In genomic region chr6:156776470-156776840, GRCh38 we compare ENCODE assay signal across 8 cellular contexts. TPM values are rescaled to one million over a fixed set of nuclear protein-coding genes. Genes with fewer than 3 reads are reported as not detected.
DNase-seq lines count a peak whose midpoint lies in the region; TF ChIP-seq lines count a peak whose summit lies in the region.

No MANE protein-coding gene starts in this region.

- peaks cover 10% of the 10 kb centered on the region for H4K20me1 ChIP-seq in hepatocyte (ENCODE audit: insufficient read depth, poor library complexity, severe bottlenecking)

- DNase-seq in DMS79 treated with DMSO at 0.1 percent for 48 hours (lab: John Stamatoyannopoulos, UW): peak; percentile 78
- DNase-seq in DMS79 (lab: John Stamatoyannopoulos, UW): no peak
- DNase-seq in NB4 (ENCODE audit: low read depth): peak; percentile 67
- peak; percentile 13 for DNase-seq in activated T-helper 2 cell treated with anti-CD3 and anti-CD28 coated beads, Interferon-gamma antibody, Interleukin-2, Interleukin-4, amounts not matched to agents 10 μg/mL and 5 μg/mL and 100 μg/mL, durations not matched to agents 14 hours and 24 hours and 36 hours (ENCODE audit: low spot score)
- peak; percentile 37 for DNase-seq in hepatocyte (ENCODE audit: low spot score)
- no peak for DNase-seq in activated gamma-delta T cell treated with Interleukin-2 at 50 U/mL for 16 hours
- no peak for DNase-seq in CD1c-positive myeloid dendritic cell (ENCODE audit: extremely low spot score)

- H3K4me2 ChIP-seq in hepatocyte: peak overlapping the region; percentile 89

- H3K27me3 Mint-ChIP-seq in activated T-helper 2 cell treated with anti-CD3 and anti-CD28 coated beads, Interferon-gamma antibody, Interleukin-2, Interleukin-4, amounts not matched to agents 10 μg/mL and 5 μg/mL and 100 μg/mL, durations not matched to agents 14 hours and 24 hours and 36 hours (ENCODE audit: low read depth): no peaks in the 10 kb centered on the region

- H2AFZ ChIP-seq in hepatocyte: peak overlapping the region; percentile 64

- H3K9me2 ChIP-seq in hepatocyte (replicated peaks; ENCODE audit: insufficient read depth): no peaks in the 10 kb centered on the region

- H3K9ac ChIP-seq in skeletal muscle tissue (ENCODE audit: low read depth in 1 of 3, low read length in 3 of 3): peak overlapping the region; percentile 74 to 96 (median 92)

- no peaks in the 10 kb centered on the region for H3K9me3 ChIP-seq in hepatocyte (ENCODE audit: low read depth)
- no peaks in the 10 kb centered on the region for H3K9me3 ChIP-seq in skeletal muscle tissue (ENCODE audit: control insufficient read depth in 3 of 3, low read length in 3 of 3)

- TF ChIP-seq CTCF in NB4 (IDR thresholded peaks at IDR 0.05; ENCODE audit: low read depth, low read length) (no peak), hepatocyte (IDR thresholded peaks at IDR 0.05; ENCODE audit: poor library complexity) (peak; percentile 10)

- H3K4me3 ChIP-seq in NB4 (ENCODE audit: low read depth, low read length) (peak overlapping the region; percentile 90), hepatocyte (peak overlapping the region; percentile 49), skeletal muscle tissue (ENCODE audit: low read length in 3 of 3) (peak overlapping the region; percentile 80 to 87 (median 82))

- peaks cover 24% of the 10 kb centered on the region for H3K4me1 ChIP-seq in hepatocyte (ENCODE audit: insufficient read depth)
- peaks cover 14 to 17% (median 15%) of the 10 kb centered on the region in 3 donors for H3K4me1 ChIP-seq in skeletal muscle tissue (ENCODE audit: control insufficient read depth in 3 of 3, insufficient read depth in 3 of 3, low read length in 3 of 3)

- peak overlapping the region; percentile 85 for H3K4me3 Mint-ChIP-seq in activated T-helper 2 cell treated with anti-CD3 and anti-CD28 coated beads, Interferon-gamma antibody, Interleukin-2, Interleukin-4, amounts not matched to agents 10 μg/mL and 5 μg/mL and 100 μg/mL, durations not matched to agents 14 hours and 24 hours and 36 hours (ENCODE audit: low read depth)

- no peaks in the 10 kb centered on the region for H3K27me3 ChIP-seq in hepatocyte
- no peaks in the 10 kb centered on the region for H3K27me3 ChIP-seq in skeletal muscle tissue (ENCODE audit: control insufficient read depth in 3 of 3, insufficient read depth in 3 of 3, low read length in 3 of 3)

- H3K27ac Mint-ChIP-seq in activated T-helper 2 cell treated with anti-CD3 and anti-CD28 coated beads, Interferon-gamma antibody, Interleukin-2, Interleukin-4, amounts not matched to agents 10 μg/mL and 5 μg/mL and 100 μg/mL, durations not matched to agents 14 hours and 24 hours and 36 hours: peak overlapping the region; percentile 91

- no peaks in the 10 kb centered on the region for H3K36me3 Mint-ChIP-seq in activated T-helper 2 cell treated with anti-CD3 and anti-CD28 coated beads, Interferon-gamma antibody, Interleukin-2, Interleukin-4, amounts not matched to agents 10 μg/mL and 5 μg/mL and 100 μg/mL, durations not matched to agents 14 hours and 24 hours and 36 hours (ENCODE audit: low read depth)

- H3K4me1 Mint-ChIP-seq in activated T-helper 2 cell treated with anti-CD3 and anti-CD28 coated beads, Interferon-gamma antibody, Interleukin-2, Interleukin-4, amounts not matched to agents 10 μg/mL and 5 μg/mL and 100 μg/mL, durations not matched to agents 14 hours and 24 hours and 36 hours (ENCODE audit: low read depth): peaks cover 31% of the 10 kb centered on the region

- H3K27ac ChIP-seq in hepatocyte: peak overlapping the region; percentile 99
- H3K27ac ChIP-seq in skeletal muscle tissue (ENCODE audit: low read depth, low read length): peak overlapping the region; percentile 83

- no peak for TF ChIP-seq POLR2A in NB4 (IDR thresholded peaks at IDR 0.05; ENCODE audit: extremely low read depth, insufficient read length)

- intact Hi-C loops in activated T-helper 2 cell treated with anti-CD3 and anti-CD28 coated beads, Interferon-gamma antibody, Interleukin-2, Interleukin-4, amounts not matched to agents 10 μg/mL and 5 μg/mL and 100 μg/mL, durations not matched to agents 14 hours and 24 hours and 36 hours (cut with micrococcal nuclease): loop anchor here (2.0 to 10.0 kb wide), 3 partner anchors 212 to 1462 kb away; partner anchors contain the start of gene TFB1M

- peaks cover 44% of the 10 kb centered on the region for H3K79me2 ChIP-seq in hepatocyte

- WGBS in hepatocyte (ENCODE audit: low lambda C conversion rate, missing lambda C conversion rate): 21% methylated on average over 8 of the region's 8 CpGs

- no peaks in the 10 kb centered on the region for H3K9me3 Mint-ChIP-seq in activated T-helper 2 cell treated with anti-CD3 and anti-CD28 coated beads, Interferon-gamma antibody, Interleukin-2, Interleukin-4, amounts not matched to agents 10 μg/mL and 5 μg/mL and 100 μg/mL, durations not matched to agents 14 hours and 24 hours and 36 hours

- H3K36me3 ChIP-seq in hepatocyte (replicated peaks; ENCODE audit: insufficient read depth, low read depth) (no peaks in the 10 kb centered on the region), skeletal muscle tissue (ENCODE audit: control insufficient read depth in 3 of 3, insufficient read depth in 3 of 3, low read length in 3 of 3) (no peaks in the 10 kb centered on the region)

RNA-seq across cellular contexts. Expression of gene ARID1B, which starts 0.7 kb away (rescaled TPM):
- 65.6 and 66.3 TPM in 2 replicates for total RNA-seq in activated T-helper 2 cell treated with anti-CD3 and anti-CD28 coated beads, Interferon-gamma antibody, Interleukin-2, Interleukin-4, amounts not matched to agents 10 μg/mL and 5 μg/mL and 100 μg/mL, durations not matched to agents 14 hours and 24 hours and 36 hours
- 60.2 and 67.0 TPM in 2 replicates for total RNA-seq in hepatocyte
- polyA plus RNA-seq in hepatocyte: 32.9 and 47.5 TPM in 2 replicates
- 73.6 TPM for total RNA-seq in skeletal muscle tissue

Comparison
In these comparisons a context has a peak if more than half of its experiments do, and no peak if none do; other contexts are left out.
1. DNase-seq: peak in DMS79 treated with DMSO at 0.1 percent for 48 hours (single experiment), NB4 (single experiment), activated T-helper 2 cell treated with anti-CD3 and anti-CD28 coated beads, Interferon-gamma antibody, Interleukin-2, Interleukin-4, amounts not matched to agents 10 μg/mL and 5 μg/mL and 100 μg/mL, durations not matched to agents 14 hours and 24 hours and 36 hours (single experiment) and hepatocyte (single experiment); none in DMS79 (single experiment), activated gamma-delta T cell treated with Interleukin-2 at 50 U/mL for 16 hours (single experiment) and CD1c-positive myeloid dendritic cell (single experiment).
2. Peak in every context shown above with its lines, with median percentiles within 50 percentile points of each other: H3K4me3 ChIP-seq.